In genomic region chr19:3079578-3079977, GRCh38 we compare ENCODE assay signal across 24 cellular contexts. TPM values are rescaled to one million over a fixed set of nuclear protein-coding genes. Genes with fewer than 3 reads are reported as not detected.
"Had no signal": no experiment of that assay in that cellular context is flagged by ENCODE, and none has a peak within 500 bp of the region (broad histone marks: within the 10 kb centered on the region; RNA-seq: fewer than 3 reads in every experiment).

No MANE protein-coding gene starts in this region.

- H3K36me3 Mint-ChIP-seq: activated CD8-positive, alpha-beta memory T cell treated with anti-CD3 and anti-CD28 coated beads, Interleukin-2, amount 10 ng/mL, durations not matched to agents 7 days and 5 days; activated naive CD4-positive, alpha-beta T cell treated with anti-CD3 and anti-CD28 coated beads, Interleukin-2, amount 10 ng/mL, durations not matched to agents 7 days and 5 days; immature natural killer cell; natural killer cell; stimulated activated memory B cell treated with anti-CD40 and anti-IgM and Interleukin-4, amounts not matched to agents 10 μg/mL and 1 μg/mL and 100 μg/mL, for 72 hours; type B pancreatic cell had no signal

- H3K9me3 Mint-ChIP-seq: activated CD4-positive, alpha-beta memory T cell treated with anti-CD3 and anti-CD28 coated beads, Interleukin-2, amount 10 ng/mL, durations not matched to agents 7 days and 5 days; activated CD4-positive, alpha-beta T cell treated with anti-CD3 and anti-CD28 coated beads, Interleukin-2, amount 10 ng/mL, durations not matched to agents 24 days and 14 days; activated naive CD4-positive, alpha-beta T cell treated with anti-CD3 and anti-CD28 coated beads, Interleukin-2, amount 10 ng/mL, durations not matched to agents 7 days and 5 days; dendritic cell treated with granulocyte-macrophage colony-stimulating factor and Interleukin-4, amounts not matched to agents 40 ng/mL and 50 ng/mL, for 4 days; immature natural killer cell; natural killer cell; stimulated activated memory B cell treated with anti-CD40 and anti-IgM and Interleukin-4, amounts not matched to agents 10 μg/mL and 1 μg/mL and 100 μg/mL, for 72 hours; type B pancreatic cell had no signal

- H3K36me3 ChIP-seq: cardiac muscle cell, lower lobe of right lung, ovary had no signal

- FAIRE-seq: endometrium had no signal

- H3K4me3 ChIP-seq: cardiac muscle cell, lower lobe of right lung, ovary, psoas muscle, testis had no signal

- H3K9me3 ChIP-seq: lower lobe of right lung, ovary, psoas muscle, testis had no signal

- H3K4me3 Mint-ChIP-seq: activated CD4-positive, alpha-beta memory T cell treated with anti-CD3 and anti-CD28 coated beads, Interleukin-2, amount 10 ng/mL, durations not matched to agents 7 days and 5 days; activated CD4-positive, alpha-beta T cell treated with anti-CD3 and anti-CD28 coated beads, Interleukin-2, amount 10 ng/mL, durations not matched to agents 24 days and 14 days; activated CD8-positive, alpha-beta memory T cell treated with anti-CD3 and anti-CD28 coated beads, Interleukin-2, amount 10 ng/mL, durations not matched to agents 7 days and 5 days; activated naive CD4-positive, alpha-beta T cell treated with anti-CD3 and anti-CD28 coated beads, Interleukin-2, amount 10 ng/mL, durations not matched to agents 7 days and 5 days; dendritic cell treated with granulocyte-macrophage colony-stimulating factor and Interleukin-4, amounts not matched to agents 40 ng/mL and 50 ng/mL, for 4 days; immature natural killer cell; natural killer cell; stimulated activated memory B cell treated with anti-CD40 and anti-IgM and Interleukin-4, amounts not matched to agents 10 μg/mL and 1 μg/mL and 100 μg/mL, for 72 hours; type B pancreatic cell had no signal

- H3K27me3 ChIP-seq: cardiac muscle cell, ovary, testis had no signal

- H3K27ac ChIP-seq: cardiac muscle cell, ovary, psoas muscle had no signal

- H3K4me1 Mint-ChIP-seq: activated CD4-positive, alpha-beta T cell treated with anti-CD3 and anti-CD28 coated beads, Interleukin-2, amount 10 ng/mL, durations not matched to agents 24 days and 14 days had no signal

- ATAC-seq: activated CD4-positive, CD25-positive, alpha-beta regulatory T cell treated with anti-CD3 and anti-CD28 coated beads, Interleukin-2, amount 50 U/mL, for 24 hours; activated CD8-positive, alpha-beta memory T cell treated with anti-CD3 and anti-CD28 coated beads, Interleukin-2, amount 10 ng/mL, durations not matched to agents 7 days and 5 days; natural killer cell; psoas muscle; SK-N-SH treated with all-trans-retinoic acid at 6 μM for 48 hours; stimulated activated memory B cell treated with anti-CD40 and anti-IgM and Interleukin-4, amounts not matched to agents 10 μg/mL and 1 μg/mL and 100 μg/mL, for 72 hours had no signal

- DNase-seq: activated CD4-positive, alpha-beta memory T cell treated with anti-CD3 and anti-CD28 coated beads, Interleukin-2, amount 10 ng/mL, durations not matched to agents 7 days and 5 days; activated CD4-positive, alpha-beta T cell treated with anti-CD3 and anti-CD28 coated beads, Interleukin-2, amount 10 ng/mL, durations not matched to agents 24 days and 14 days; activated CD8-positive, alpha-beta memory T cell treated with anti-CD3 and anti-CD28 coated beads, Interleukin-2, amount 10 ng/mL, durations not matched to agents 7 days and 5 days; activated effector memory CD4-positive, alpha-beta T cell treated with anti-CD3 and anti-CD28 coated beads, Interleukin-2, amount 50 U/mL, for 16 hours; activated naive CD4-positive, alpha-beta T cell treated with anti-CD3 and anti-CD28 coated beads, Interleukin-2, amount 10 ng/mL, durations not matched to agents 7 days and 5 days; activated T-cell treated with anti-CD3 and anti-CD28 coated beads for 4 hours; amygdala; effector CD4-positive, alpha-beta T cell; immature natural killer cell; lower lobe of right lung; natural killer cell; psoas muscle; stimulated activated CD4-positive, alpha-beta T cell treated with anti-CD3 and anti-CD28 coated beads, Interleukin-2, amount 100 ng/mL, for 24 hours; testis had no signal

- H3K27me3 Mint-ChIP-seq: activated CD4-positive, alpha-beta memory T cell treated with anti-CD3 and anti-CD28 coated beads, Interleukin-2, amount 10 ng/mL, durations not matched to agents 7 days and 5 days; activated CD8-positive, alpha-beta memory T cell treated with anti-CD3 and anti-CD28 coated beads, Interleukin-2, amount 10 ng/mL, durations not matched to agents 7 days and 5 days; stimulated activated memory B cell treated with anti-CD40 and anti-IgM and Interleukin-4, amounts not matched to agents 10 μg/mL and 1 μg/mL and 100 μg/mL, for 72 hours; type B pancreatic cell had no signal

- H3K27ac Mint-ChIP-seq: activated CD4-positive, alpha-beta memory T cell treated with anti-CD3 and anti-CD28 coated beads, Interleukin-2, amount 10 ng/mL, durations not matched to agents 7 days and 5 days; activated CD4-positive, alpha-beta T cell treated with anti-CD3 and anti-CD28 coated beads, Interleukin-2, amount 10 ng/mL, durations not matched to agents 24 days and 14 days; activated CD8-positive, alpha-beta memory T cell treated with anti-CD3 and anti-CD28 coated beads, Interleukin-2, amount 10 ng/mL, durations not matched to agents 7 days and 5 days; activated naive CD4-positive, alpha-beta T cell treated with anti-CD3 and anti-CD28 coated beads, Interleukin-2, amount 10 ng/mL, durations not matched to agents 7 days and 5 days; dendritic cell treated with granulocyte-macrophage colony-stimulating factor and Interleukin-4, amounts not matched to agents 40 ng/mL and 50 ng/mL, for 4 days; immature natural killer cell; natural killer cell; stimulated activated memory B cell treated with anti-CD40 and anti-IgM and Interleukin-4, amounts not matched to agents 10 μg/mL and 1 μg/mL and 100 μg/mL, for 72 hours; type B pancreatic cell had no signal

RNA-seq across cellular contexts. Expression of gene GNA15, which starts 56.3 kb away (rescaled TPM):
- total RNA-seq: chondrocyte, fibroblast of lung had no signal
- polyA plus RNA-seq: cardiac muscle cell, fibroblast of lung had no signal
